Comparison of ENCODE assay signal across 18 cellular contexts in genomic region chr12:28413455-28414109, GRCh38.
DNase-seq lines count a peak whose midpoint lies in the region; ATAC-seq lines count a peak whose summit lies in the region.
"Had no signal": no experiment of that assay in that cellular context is flagged by ENCODE, and none has a peak within 500 bp of the region (broad histone marks: within the 10 kb centered on the region; RNA-seq: fewer than 3 reads in every experiment).

No MANE protein-coding gene starts in this region.

- peaks cover 6% of the 10 kb centered on the region for H3K4me1 Mint-ChIP-seq in memory B cell
- H3K4me1 Mint-ChIP-seq: stimulated activated naive B cell treated with anti-CD40 and anti-IgM and Interleukin-4, amounts not matched to agents 10 μg/mL and 1 μg/mL and 100 μg/mL, for 72 hours had no signal

- no peaks in the 10 kb centered on the region for H3K9me3 Mint-ChIP-seq in memory B cell
- H3K9me3 Mint-ChIP-seq: activated naive CD4-positive, alpha-beta T cell treated with anti-CD3 and anti-CD28 coated beads for 36 hours; type B pancreatic cell had no signal

- H3K27me3 Mint-ChIP-seq in memory B cell, result no peaks in the 10 kb centered on the region
- H3K27me3 Mint-ChIP-seq: stimulated activated naive B cell treated with anti-CD40 and anti-IgM and Interleukin-4, amounts not matched to agents 10 μg/mL and 1 μg/mL and 100 μg/mL, for 72 hours; type B pancreatic cell had no signal

- peak; percentile 12 for DNase-seq in NOMO-1 treated with DMSO at 0.1 percent for 48 hours (lab: John Stamatoyannopoulos, UW; ENCODE audit: unreplicated experiment)
- no peak for DNase-seq in NOMO-1 treated with dmso at 0.1 percent for 144 hours (lab: John Stamatoyannopoulos, UW; ENCODE audit: unreplicated experiment)
- DNase-seq in memory B cell (ENCODE audit: low spot score in 2 of 2), result peak in 1 of 2 donors; percentile 26
- no peak for DNase-seq in hippocampal formation (lab: John Stamatoyannopoulos, UW)
- no peak for DNase-seq in NCI-H2227 (lab: John Stamatoyannopoulos, UW; ENCODE audit: unreplicated experiment)
- DNase-seq in DMS53 (lab: John Stamatoyannopoulos, UW), result no peak
- DNase-seq: activated CD4-positive, CD25-positive, alpha-beta regulatory T cell treated with anti-CD3 and anti-CD28 coated beads, Interleukin-2, amount 50 U/mL, for 72 hours; activated naive CD4-positive, alpha-beta T cell treated with anti-CD3 and anti-CD28 coated beads for 36 hours; cortex of kidney; DND-41; H7; posterior cingulate gyrus; stimulated activated naive B cell treated with anti-CD40 and anti-IgM and Interleukin-4, amounts not matched to agents 10 μg/mL and 1 μg/mL and 100 μg/mL, for 72 hours had no signal

- peak overlapping the region; percentile 80 for H3K4me3 Mint-ChIP-seq in memory B cell
- H3K4me3 Mint-ChIP-seq: activated naive CD4-positive, alpha-beta T cell treated with anti-CD3 and anti-CD28 coated beads for 36 hours; stimulated activated naive B cell treated with anti-CD40 and anti-IgM and Interleukin-4, amounts not matched to agents 10 μg/mL and 1 μg/mL and 100 μg/mL, for 72 hours; type B pancreatic cell had no signal

- H3K27ac Mint-ChIP-seq in memory B cell, result peak overlapping the region; percentile 96
- H3K27ac Mint-ChIP-seq: activated naive CD4-positive, alpha-beta T cell treated with anti-CD3 and anti-CD28 coated beads for 36 hours; stimulated activated naive B cell treated with anti-CD40 and anti-IgM and Interleukin-4, amounts not matched to agents 10 μg/mL and 1 μg/mL and 100 μg/mL, for 72 hours; type B pancreatic cell had no signal

- ATAC-seq in HG02678 (IDR thresholded peaks at IDR 0.05; ENCODE audit: unreplicated experiment) (peak; percentile 79), HG03571 (IDR thresholded peaks at IDR 0.05; ENCODE audit: unreplicated experiment) (peak; percentile 69), memory B cell (ENCODE audit: low read depth) (peak; percentile 99)
- ATAC-seq: gastroesophageal sphincter; HepG2; stimulated activated naive B cell treated with anti-CD40 and anti-IgM and Interleukin-4, amounts not matched to agents 10 μg/mL and 1 μg/mL and 100 μg/mL, for 72 hours had no signal

- peaks cover 21% of the 10 kb centered on the region for H3K36me3 Mint-ChIP-seq in memory B cell
